19 cellular contexts compared by ENCODE assay signal in genomic region chrX:105331244-105331643, GRCh38.
DNase-seq lines count a peak whose midpoint lies in the region; ATAC-seq and TF ChIP-seq lines count a peak whose summit lies in the region.
"Had no signal": no experiment of that assay in that cellular context is flagged by ENCODE, and none has a peak within 500 bp of the region (broad histone marks: within the 10 kb centered on the region; RNA-seq: fewer than 3 reads in every experiment).

No MANE protein-coding gene starts in this region.

- DNase-seq in EL (peak; percentile 0), RWPE1 (ENCODE audit: low spot score) (peak; percentile 10), dedifferentiated amniotic fluid mesenchymal stem cell (ENCODE audit: extremely low spot score) (peak; percentile 26), myocyte (ENCODE audit: low read depth) (peak; percentile 58), NCI-H82 treated with DMSO at 0.1 percent for 48 hours (lab: John Stamatoyannopoulos, UW; ENCODE audit: unreplicated experiment) (no peak)
- DNase-seq: activated CD4-positive, alpha-beta memory T cell treated with anti-CD3 and anti-CD28 coated beads, Interleukin-2, amount 10 ng/mL, durations not matched to agents 7 days and 5 days; activated CD4-positive, CD25-positive, alpha-beta regulatory T cell; activated effector memory CD4-positive, alpha-beta T cell treated with anti-CD3 and anti-CD28 coated beads, Interleukin-2, amount 50 U/mL, for 16 hours; activated naive CD8-positive, alpha-beta T cell treated with anti-CD3 and anti-CD28 coated beads, Interleukin-2, amount 50 U/mL, for 24 hours; CD4-positive, alpha-beta memory T cell; central memory CD4-positive, alpha-beta T cell; dorsolateral prefrontal cortex; lower lobe of right lung; MM.1S; Right ventricle myocardium superior; sigmoid colon; SW 1271 had no signal

- POLR2A ChIA-PET in RWPE1 (lab: Yijun Ruan, JAX; ENCODE audit: low non-redundant PET): no interaction called here

- CTCF ChIA-PET in RWPE1 (lab: Yijun Ruan, JAX): interaction anchor here (0.6 kb wide), 1 partner anchor 1885 kb away, joined by 6 read pairs; no protein-coding TSS in a partner anchor

- H3K27ac ChIP-seq in RWPE1: no peak overlapping the region
- H3K27ac ChIP-seq: dorsolateral prefrontal cortex, lower lobe of right lung, sigmoid colon had no signal

- no peak for TF ChIP-seq CTCF in RWPE1 (conservative IDR thresholded peaks at IDR 0.05; ENCODE audit: low read depth)

- ATAC-seq in HG02884 (IDR thresholded peaks at IDR 0.05; ENCODE audit: unreplicated experiment) (no peak), HG03045 (IDR thresholded peaks at IDR 0.05; ENCODE audit: unreplicated experiment) (no peak)
- ATAC-seq: activated naive CD8-positive, alpha-beta T cell treated with anti-CD3 and anti-CD28 coated beads, Interleukin-2, amount 50 U/mL, for 24 hours; lower lobe of right lung had no signal
